8 cellular contexts compared by ENCODE assay signal in genomic region chr14:74019408-74019714, GRCh38. TPM values are rescaled to one million over a fixed set of nuclear protein-coding genes. Genes with fewer than 3 reads are reported as not detected.
DNase-seq lines count a peak whose midpoint lies in the region; ATAC-seq and TF ChIP-seq lines count a peak whose summit lies in the region.

No MANE protein-coding gene starts in this region.

- no peak for TF ChIP-seq CTCF in activated CD8-positive, alpha-beta T cell treated with anti-CD3 and anti-CD28 coated beads for 36 hours (IDR thresholded peaks at IDR 0.05)
- no peak for TF ChIP-seq CTCF in suprapubic skin (IDR thresholded peaks at IDR 0.05)

- CTCF ChIA-PET in activated CD8-positive, alpha-beta T cell treated with anti-CD3 and anti-CD28 coated beads for 36 hours (lab: Charles Lee) = interaction anchor here (1.0 to 1.4 kb wide), 2 partner anchors 18 to 237 kb away, joined by 3 to 4 read pairs; no protein-coding TSS in a partner anchor

- H3K27ac ChIP-seq in suprapubic skin = peak overlapping the region; percentile 98

- DNase-seq in T-helper 1 cell (no peak), suprapubic skin (ENCODE audit: low spot score in 2 of 2) (no peak), amygdala (lab: John Stamatoyannopoulos, UW) (no peak)
- no peak for DNase-seq in activated CD8-positive, alpha-beta T cell treated with anti-CD3 and anti-CD28 coated beads for 36 hours
- no peak for DNase-seq in stimulated activated CD4-positive, alpha-beta T cell treated with anti-CD3 and anti-CD28 coated beads, Interleukin-15, amount 100 ng/mL, for 24 hours

- peak overlapping the region; percentile 92 for H3K4me3 ChIP-seq in iPS-18c (ENCODE audit: insufficient read depth, low read depth, low read length)
- H3K4me3 ChIP-seq in suprapubic skin = peak overlapping the region; percentile 91

- TF ChIP-seq EP300 in suprapubic skin (IDR thresholded peaks at IDR 0.05) = no peak

- POLR2A ChIA-PET in activated CD8-positive, alpha-beta T cell treated with anti-CD3 and anti-CD28 coated beads for 36 hours (lab: Charles Lee) = no interaction called here

- intact Hi-C loops in activated CD8-positive, alpha-beta T cell treated with anti-CD3 and anti-CD28 coated beads for 36 hours (cut with micrococcal nuclease) = no loop called here

- H3K36me3 Mint-ChIP-seq in T-helper 1 cell treated with Interleukin-12 subunit alpha and Interleukin-12 subunit beta and Interleukin-4 antibody, amounts not matched to agents 30 μg/mL and 1 μg/mL, for 36 hours (ENCODE audit: low read depth) = no peaks in the 10 kb centered on the region
- no peaks in the 10 kb centered on the region for H3K36me3 Mint-ChIP-seq in activated CD8-positive, alpha-beta T cell treated with anti-CD3 and anti-CD28 coated beads for 36 hours (ENCODE audit: low read depth)

- H3K4me1 ChIP-seq in suprapubic skin = peaks cover 12% of the 10 kb centered on the region

- no peaks in the 10 kb centered on the region for H3K36me3 ChIP-seq in suprapubic skin

- 0% methylated on average over 1 of the region's 17 CpGs for WGBS in suprapubic skin

- no peaks in the 10 kb centered on the region for H3K27me3 ChIP-seq in suprapubic skin

- H3K9me3 ChIP-seq in iPS-18c (ENCODE audit: control insufficient read depth, insufficient read depth, low read length) = no peaks in the 10 kb centered on the region
- H3K9me3 ChIP-seq in suprapubic skin = no peaks in the 10 kb centered on the region

- H3K27me3 Mint-ChIP-seq in T-helper 1 cell treated with Interleukin-12 subunit alpha and Interleukin-12 subunit beta and Interleukin-4 antibody, amounts not matched to agents 30 μg/mL and 1 μg/mL, for 36 hours (ENCODE audit: low read depth) = no peaks in the 10 kb centered on the region
- H3K27me3 Mint-ChIP-seq in activated CD8-positive, alpha-beta T cell treated with anti-CD3 and anti-CD28 coated beads for 36 hours = no peaks in the 10 kb centered on the region

- peak overlapping the region; percentile 89 for H3K27ac Mint-ChIP-seq in T-helper 1 cell treated with Interleukin-12 subunit alpha and Interleukin-12 subunit beta and Interleukin-4 antibody, amounts not matched to agents 30 μg/mL and 1 μg/mL, for 36 hours
- peak overlapping the region; percentile 77 for H3K27ac Mint-ChIP-seq in activated CD8-positive, alpha-beta T cell treated with anti-CD3 and anti-CD28 coated beads for 36 hours

- H3K4me1 Mint-ChIP-seq in T-helper 1 cell treated with Interleukin-12 subunit alpha and Interleukin-12 subunit beta and Interleukin-4 antibody, amounts not matched to agents 30 μg/mL and 1 μg/mL, for 36 hours (ENCODE audit: low read depth) = peaks cover 12% of the 10 kb centered on the region
- peaks cover 11% of the 10 kb centered on the region for H3K4me1 Mint-ChIP-seq in activated CD8-positive, alpha-beta T cell treated with anti-CD3 and anti-CD28 coated beads for 36 hours (ENCODE audit: low read depth)

- peak overlapping the region; percentile 92 for H3K4me3 Mint-ChIP-seq in T-helper 1 cell treated with Interleukin-12 subunit alpha and Interleukin-12 subunit beta and Interleukin-4 antibody, amounts not matched to agents 30 μg/mL and 1 μg/mL, for 36 hours
- peak overlapping the region; percentile 94 for H3K4me3 Mint-ChIP-seq in activated CD8-positive, alpha-beta T cell treated with anti-CD3 and anti-CD28 coated beads for 36 hours

- no peaks in the 10 kb centered on the region for H3K9me3 Mint-ChIP-seq in T-helper 1 cell treated with Interleukin-12 subunit alpha and Interleukin-12 subunit beta and Interleukin-4 antibody, amounts not matched to agents 30 μg/mL and 1 μg/mL, for 36 hours
- no peaks in the 10 kb centered on the region for H3K9me3 Mint-ChIP-seq in activated CD8-positive, alpha-beta T cell treated with anti-CD3 and anti-CD28 coated beads for 36 hours

- ATAC-seq in activated CD8-positive, alpha-beta T cell treated with anti-CD3 and anti-CD28 coated beads for 36 hours = no peak
- ATAC-seq in GM21825 (IDR thresholded peaks at IDR 0.05; ENCODE audit: unreplicated experiment) = no peak

- no peak for TF ChIP-seq POLR2A in suprapubic skin (IDR thresholded peaks at IDR 0.05)

RNA-seq across cellular contexts. Expression of gene BBOF1, which starts 0.2 kb away (rescaled TPM):
- total RNA-seq in activated CD8-positive, alpha-beta T cell treated with anti-CD3 and anti-CD28 coated beads for 36 hours = 1 to 10 TPM; 1.2 TPM
- 1 to 10 TPM; 2.4 to 5.3 (median 3.9) TPM for total RNA-seq in suprapubic skin

RNA-seq across cellular contexts. Expression of gene ENTPD5, which starts 0.3 kb away (rescaled TPM):
- 10 to 100 TPM; 11.9 to 13.9 TPM for total RNA-seq in activated CD8-positive, alpha-beta T cell treated with anti-CD3 and anti-CD28 coated beads for 36 hours
- total RNA-seq in suprapubic skin = 10 to 100 TPM in 3 of 4 donors, 1 to 10 TPM in 1; 9.2 to 18.4 (median 11.6) TPM
